8 cellular contexts compared by ENCODE assay signal in the genomic region with DNA sequence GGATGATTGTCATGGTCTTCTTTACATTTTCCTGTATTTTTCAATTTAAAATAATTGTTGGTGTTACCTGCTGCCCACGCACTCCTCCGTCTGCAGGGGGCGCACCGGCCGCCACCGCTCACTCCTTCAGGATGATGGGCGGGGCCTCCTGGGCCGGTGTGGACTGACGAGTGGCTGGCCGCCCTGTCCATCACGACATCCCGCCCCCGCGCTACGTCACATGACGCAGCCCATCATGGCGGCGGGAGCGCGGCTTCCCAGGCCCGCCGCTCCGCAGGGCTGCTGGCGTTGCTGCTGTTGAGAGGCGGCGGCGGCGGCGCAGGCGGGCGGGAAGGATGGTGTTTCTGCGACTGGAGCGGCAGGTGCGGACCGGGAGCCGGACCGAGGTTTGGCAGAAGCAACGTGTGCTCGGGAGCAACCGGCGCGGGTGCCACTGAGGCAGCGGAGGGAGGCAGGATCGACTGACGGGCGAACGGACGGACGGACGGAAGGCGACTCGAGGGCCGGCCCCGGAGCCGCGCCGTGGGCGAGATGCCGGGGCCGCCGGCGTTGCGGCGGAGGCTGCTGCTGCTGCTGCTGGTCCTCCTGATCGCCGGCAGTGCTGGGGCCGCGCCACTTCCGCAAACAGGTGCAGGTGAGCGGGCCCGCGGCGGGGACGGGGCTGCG. TPM values are rescaled to one million over a fixed set of nuclear protein-coding genes. Genes with fewer than 3 reads are reported as not detected.
DNase-seq lines count a peak whose midpoint lies in the region; ATAC-seq and TF ChIP-seq lines count a peak whose summit lies in the region.

A gene (plus strand): TSS at position 216 of the 666 bp plus-strand sequence. CDS start 316 bp downstream, at position 532.

- H3K27ac ChIP-seq in thyroid gland, result peak within 1 kb of the TSS; percentile 60 to 86 (median 85)

- intact Hi-C loops in thyroid gland (cut with DNase I), result loop anchor here (2.0 kb wide), 1 partner anchor 60 kb away; no protein-coding TSS in a partner anchor

- H3K4me1 Mint-ChIP-seq in osteocyte (ENCODE audit: unreplicated experiment), result peaks cover 21% of the 10 kb centered on the region

- H3K9me3 ChIP-seq in thyroid gland, result no peaks in the 10 kb centered on the region

- peak; percentile 83 to 99 for TF ChIP-seq POLR2A in thyroid gland (IDR thresholded peaks at IDR 0.05)

- no peaks in the 10 kb centered on the region for H3K36me3 ChIP-seq in thyroid gland

- peaks cover 13 to 18% of the 10 kb centered on the region in 2 donors for H3K4me1 ChIP-seq in thyroid gland

- H3K4me3 Mint-ChIP-seq in osteocyte (ENCODE audit: unreplicated experiment), result peak within 1 kb of the TSS; percentile 96

- peak; percentile 100 for ATAC-seq in HG02571 (IDR thresholded peaks at IDR 0.05; ENCODE audit: unreplicated experiment)
- ATAC-seq in activated naive CD4-positive, alpha-beta T cell treated with anti-CD3 and anti-CD28 coated beads, Interleukin-2, amount 50 U/mL, for 72 hours, result peak; percentile 97 to 99

- H3K4me3 ChIP-seq in thyroid gland (replicated peaks in 1 of 3), result peak within 1 kb of the TSS; percentile 88 to 98 (median 88)

- DNase-seq in GM10266 (ENCODE audit: extremely low spot score) (peak; percentile 97), NCI-H1048 (lab: John Stamatoyannopoulos, UW) (peak; percentile 76), SKM-1 (lab: John Stamatoyannopoulos, UW; ENCODE audit: unreplicated experiment) (peak; percentile 71), glomerular visceral epithelial cell (ENCODE audit: extremely low spot score) (peak; percentile 92), osteocyte (ENCODE audit: extremely low spot score, unreplicated experiment) (peak; percentile 99), thyroid gland (peak; percentile 95 to 97)
- peak; percentile 96 to 99 for DNase-seq in activated naive CD4-positive, alpha-beta T cell treated with anti-CD3 and anti-CD28 coated beads, Interleukin-2, amount 50 U/mL, for 72 hours (ENCODE audit: low spot score in 2 of 2)

- TF ChIP-seq CTCF in GM10266 (IDR thresholded peaks at IDR 0.05; ENCODE audit: control insufficient read depth, insufficient read depth, low read depth, missing control alignments) (peak; percentile 95), osteocyte (IDR thresholded peaks at IDR 0.05) (peak; percentile 95), thyroid gland (IDR thresholded peaks at IDR 0.05) (peak; percentile 81 to 98 (median 94))

- peak within 1 kb of the TSS; percentile 91 to 94 for H3K27ac Mint-ChIP-seq in activated naive CD4-positive, alpha-beta T cell treated with anti-CD3 and anti-CD28 coated beads, Interleukin-2, amount 50 U/mL, for 72 hours
- H3K27ac Mint-ChIP-seq in osteocyte (ENCODE audit: unreplicated experiment), result peak within 1 kb of the TSS; percentile 94

- no peaks in the 10 kb centered on the region for H3K27me3 ChIP-seq in thyroid gland

- H3K36me3 Mint-ChIP-seq in activated naive CD4-positive, alpha-beta T cell treated with anti-CD3 and anti-CD28 coated beads, Interleukin-2, amount 50 U/mL, for 72 hours, result peaks cover 0 to 4% of the 10 kb centered on the region in 2 donors
- no peaks in the 10 kb centered on the region for H3K36me3 Mint-ChIP-seq in osteocyte (ENCODE audit: unreplicated experiment)

- H3K27me3 Mint-ChIP-seq in osteocyte (ENCODE audit: unreplicated experiment), result no peaks in the 10 kb centered on the region

- WGBS in thyroid gland, 2 donors, result 0% methylated on average over 16 to 21 of the region's 75 CpGs

- peaks cover 0 to 4% of the 10 kb centered on the region in 2 donors for H3K9me3 Mint-ChIP-seq in activated naive CD4-positive, alpha-beta T cell treated with anti-CD3 and anti-CD28 coated beads, Interleukin-2, amount 50 U/mL, for 72 hours
- H3K9me3 Mint-ChIP-seq in osteocyte (ENCODE audit: unreplicated experiment), result no peaks in the 10 kb centered on the region

RNA-seq across cellular contexts. Expression of the gene that starts here (rescaled TPM):
- 10 to 100 TPM; 10.8 to 14.9 TPM for total RNA-seq in activated naive CD4-positive, alpha-beta T cell treated with anti-CD3 and anti-CD28 coated beads, Interleukin-2, amount 50 U/mL, for 72 hours
- total RNA-seq in osteocyte (15.4 and 21.4 TPM in 2 replicates), thyroid gland (10 to 100 TPM; 22.0 to 36.5 (median 26.6) TPM)

Comparison
In these comparisons a context has a peak if more than half of its experiments do, and no peak if none do; other contexts are left out.
1. Peak in every context shown above with its lines: DNase-seq, ATAC-seq, H3K4me3 ChIP-seq and H3K27ac ChIP-seq.